Comparison of ENCODE assay signal across 22 cellular contexts in the genomic region with DNA sequence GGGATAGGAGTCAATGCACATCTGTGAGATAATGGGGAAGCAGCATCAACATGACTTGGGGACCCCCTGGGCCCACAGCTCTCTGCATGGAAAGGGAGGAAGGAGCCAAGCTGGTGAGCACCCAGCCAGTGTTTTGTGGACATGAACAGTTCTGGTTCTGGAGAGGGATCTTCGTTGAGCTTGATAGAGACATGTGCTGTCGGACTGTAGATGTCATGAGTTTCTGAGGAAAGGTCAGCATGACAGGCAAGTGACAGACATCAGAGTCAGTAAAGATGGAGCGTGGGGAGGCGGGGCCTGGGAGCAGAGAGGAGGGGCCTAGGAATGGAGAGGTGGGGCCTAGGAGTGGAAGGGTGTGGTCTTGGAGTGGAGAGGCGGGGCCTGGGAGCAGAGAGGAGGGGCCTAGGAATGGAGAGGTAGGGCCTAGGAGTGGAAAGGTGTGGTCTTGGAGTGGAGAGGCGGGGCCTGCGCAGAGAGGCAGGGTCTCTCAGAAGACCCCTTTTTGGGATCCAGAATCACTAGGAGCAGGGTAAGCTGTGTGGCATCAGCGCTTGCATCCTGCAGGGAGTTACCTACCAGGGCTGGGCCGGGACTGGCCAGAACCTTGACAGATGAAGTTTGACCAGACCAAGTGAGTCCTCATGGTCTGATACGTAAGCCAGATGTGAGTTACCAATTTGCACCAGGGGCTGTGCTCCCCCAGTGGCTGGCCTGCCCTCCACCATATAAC. TPM values are rescaled to one million over a fixed set of nuclear protein-coding genes. Genes with fewer than 3 reads are reported as not detected.
A peak's percentile ranks its signal among the peaks of the same experiment; 100 is the strongest.
DNase-seq lines count a peak whose midpoint lies in the region; ATAC-seq and TF ChIP-seq lines count a peak whose summit lies in the region.
"Had no signal": no experiment of that assay in that cellular context is flagged by ENCODE, and none has a peak within 500 bp of the region (broad histone marks: within the 10 kb centered on the region; RNA-seq: fewer than 3 reads in every experiment).

No MANE protein-coding gene starts in this region.

- H3K4me1 Mint-ChIP-seq in stimulated activated naive CD8-positive, alpha-beta T cell treated with anti-CD3 and anti-CD28 coated beads, Interleukin-15, amount 100 ng/mL, for 72 hours, result no peaks in the 10 kb centered on the region
- no peaks in the 10 kb centered on the region for H3K4me1 Mint-ChIP-seq in activated T-helper 1 cell treated with anti-CD3 and anti-CD28 coated beads, Interleukin-12 subunit alpha, Interleukin-12 subunit beta, Interleukin-2, Interleukin-4 antibody, amounts not matched to agents 30 ng/mL and 10 ng/mL and 1 ng/mL, durations not matched to agents 14 hours and 24 hours and 36 hours (ENCODE audit: low read depth)

- H3K4me1 ChIP-seq in Panc1 (ENCODE audit: control insufficient read depth, insufficient read depth, low read length) (no peaks in the 10 kb centered on the region), foreskin keratinocyte (no peaks in the 10 kb centered on the region)

- no peak for TF ChIP-seq CTCF in Panc1 (IDR thresholded peaks at IDR 0.05)
- TF ChIP-seq CTCF in foreskin keratinocyte (conservative IDR thresholded peaks at IDR 0.05), result no peak

- no peak overlapping the region for H3K4me3 Mint-ChIP-seq in stimulated activated naive CD8-positive, alpha-beta T cell treated with anti-CD3 and anti-CD28 coated beads, Interleukin-15, amount 100 ng/mL, for 72 hours
- no peak overlapping the region for H3K4me3 Mint-ChIP-seq in activated T-helper 1 cell treated with anti-CD3 and anti-CD28 coated beads, Interleukin-12 subunit alpha, Interleukin-12 subunit beta, Interleukin-2, Interleukin-4 antibody, amounts not matched to agents 30 ng/mL and 10 ng/mL and 1 ng/mL, durations not matched to agents 14 hours and 24 hours and 36 hours
- H3K4me3 Mint-ChIP-seq: activated T-cell treated with anti-CD3 and anti-CD28 coated beads, Interleukin-2, amount 50 U/mL, for 4 hours; HFFc6; T-cell had no signal

- H3K27me3 ChIP-seq in Panc1 (ENCODE audit: control insufficient read depth, insufficient read depth, low read length), result no peaks in the 10 kb centered on the region
- H3K27me3 ChIP-seq in foreskin keratinocyte, result no peaks in the 10 kb centered on the region

- no TSS peak for BruUV-seq in Panc1 (replicated peaks; lab: Mats Ljungman, UMichigan)

- no peak for DNase-seq in stimulated activated naive CD8-positive, alpha-beta T cell treated with anti-CD3 and anti-CD28 coated beads, Interleukin-15, amount 100 ng/mL, for 72 hours
- no peak for DNase-seq in stimulated activated naive CD8-positive, alpha-beta T cell treated with anti-CD3 and anti-CD28 coated beads, Interleukin-15, Interleukin-2, amounts not matched to agents 100 U/mL and 50 U/mL, for 24 hours
- DNase-seq in Panc1 (ENCODE audit: low read depth, low spot score) (no peak), foreskin keratinocyte (peak in 1 of 2 donors; percentile 9), KBM-7 (no peak), HK-2 (ENCODE audit: unreplicated experiment) (no peak), SHP77 treated with DMSO at 0.1 percent for 48 hours (lab: John Stamatoyannopoulos, UW) (no peak)
- no peak for DNase-seq in activated T-helper 1 cell treated with anti-CD3 and anti-CD28 coated beads, Interleukin-12 subunit alpha, Interleukin-12 subunit beta, Interleukin-2, Interleukin-4 antibody, amounts not matched to agents 30 ng/mL and 10 ng/mL and 1 ng/mL, durations not matched to agents 14 hours and 24 hours and 36 hours (ENCODE audit: low spot score)
- DNase-seq: activated T-cell treated with anti-CD3 and anti-CD28 coated beads, Interleukin-2, amount 50 U/mL, for 4 hours; amygdala; glutamatergic neuron; HFFc6; Kasumi-1; NCI-H1436 treated with DMSO at 0.1 percent for 48 hours; NCI-H69; stimulated activated naive CD4-positive, alpha-beta T cell; T-cell had no signal

- H3K27ac ChIP-seq in Panc1 (ENCODE audit: low read length), result no peak overlapping the region
- H3K27ac ChIP-seq in foreskin keratinocyte, result no peak overlapping the region

- H3K9me3 Mint-ChIP-seq in stimulated activated naive CD8-positive, alpha-beta T cell treated with anti-CD3 and anti-CD28 coated beads, Interleukin-15, amount 100 ng/mL, for 72 hours, result peaks cover 6 to 9% of the 10 kb centered on the region in 2 donors
- peaks cover 6% of the 10 kb centered on the region for H3K9me3 Mint-ChIP-seq in activated T-helper 1 cell treated with anti-CD3 and anti-CD28 coated beads, Interleukin-12 subunit alpha, Interleukin-12 subunit beta, Interleukin-2, Interleukin-4 antibody, amounts not matched to agents 30 ng/mL and 10 ng/mL and 1 ng/mL, durations not matched to agents 14 hours and 24 hours and 36 hours
- H3K9me3 Mint-ChIP-seq: activated T-cell treated with anti-CD3 and anti-CD28 coated beads, Interleukin-2, amount 50 U/mL, for 4 hours had no signal

- peaks cover 59% of the 10 kb centered on the region for H3K36me3 Mint-ChIP-seq in activated T-helper 1 cell treated with anti-CD3 and anti-CD28 coated beads, Interleukin-12 subunit alpha, Interleukin-12 subunit beta, Interleukin-2, Interleukin-4 antibody, amounts not matched to agents 30 ng/mL and 10 ng/mL and 1 ng/mL, durations not matched to agents 14 hours and 24 hours and 36 hours (ENCODE audit: low read depth)

- H3K36me3 ChIP-seq in Panc1 (ENCODE audit: control insufficient read depth, insufficient read depth, low read length), result no peaks in the 10 kb centered on the region; the same call in 1 of the 2 replicates

- peak; percentile 41 for ATAC-seq in stimulated activated naive CD8-positive, alpha-beta T cell treated with anti-CD3 and anti-CD28 coated beads, Interleukin-15, amount 100 ng/mL, for 72 hours
- no peak for ATAC-seq in stimulated activated naive CD8-positive, alpha-beta T cell treated with anti-CD3 and anti-CD28 coated beads, Interleukin-15, Interleukin-2, amounts not matched to agents 100 U/mL and 50 U/mL, for 24 hours
- peak; percentile 87 for ATAC-seq in Panc1
- peak; percentile 86 for ATAC-seq in foreskin keratinocyte
- ATAC-seq: activated CD4-positive, CD25-positive, alpha-beta regulatory T cell treated with anti-CD3 and anti-CD28 coated beads, Interleukin-2, amount 50 U/mL, for 24 hours had no signal

- CTCF ChIA-PET in Panc1 (lab: Charles Lee), result no interaction called here

- in situ Hi-C loops in Panc1 (cut with HindIII; ENCODE audit: low pct_unique_long_range_greater_than_20kb, low sequenced_read_pairs) (no loop called here), KBM-7 (cut with MboI; ENCODE audit: low pct_unique_long_range_greater_than_20kb, low sequenced_read_pairs) (no loop called here)

- H3K4me3 ChIP-seq in Panc1 (ENCODE audit: low read depth in 2 of 2, low read length in 2 of 2), result no peak overlapping the region

- H3K9me3 ChIP-seq in Panc1 (ENCODE audit: control insufficient read depth, insufficient read depth, low read depth, low read length), result no peaks in the 10 kb centered on the region

- H3K27me3 Mint-ChIP-seq in stimulated activated naive CD8-positive, alpha-beta T cell treated with anti-CD3 and anti-CD28 coated beads, Interleukin-15, amount 100 ng/mL, for 72 hours, result no peaks in the 10 kb centered on the region
- H3K27me3 Mint-ChIP-seq in activated T-helper 1 cell treated with anti-CD3 and anti-CD28 coated beads, Interleukin-12 subunit alpha, Interleukin-12 subunit beta, Interleukin-2, Interleukin-4 antibody, amounts not matched to agents 30 ng/mL and 10 ng/mL and 1 ng/mL, durations not matched to agents 14 hours and 24 hours and 36 hours (ENCODE audit: insufficient read depth), result no peaks in the 10 kb centered on the region
- H3K27me3 Mint-ChIP-seq: T-cell had no signal

- H3K27ac Mint-ChIP-seq in stimulated activated naive CD8-positive, alpha-beta T cell treated with anti-CD3 and anti-CD28 coated beads, Interleukin-15, amount 100 ng/mL, for 72 hours, result no peak overlapping the region
- H3K27ac Mint-ChIP-seq in activated T-helper 1 cell treated with anti-CD3 and anti-CD28 coated beads, Interleukin-12 subunit alpha, Interleukin-12 subunit beta, Interleukin-2, Interleukin-4 antibody, amounts not matched to agents 30 ng/mL and 10 ng/mL and 1 ng/mL, durations not matched to agents 14 hours and 24 hours and 36 hours, result no peak overlapping the region
- H3K27ac Mint-ChIP-seq: HFFc6 had no signal

- intact Hi-C loops in Panc1 (cut with micrococcal nuclease; ENCODE audit: unreplicated experiment), result no loop called here
- intact Hi-C loops in activated T-helper 1 cell treated with anti-CD3 and anti-CD28 coated beads, Interleukin-12 subunit alpha, Interleukin-12 subunit beta, Interleukin-2, Interleukin-4 antibody, amounts not matched to agents 30 ng/mL and 10 ng/mL and 1 ng/mL, durations not matched to agents 14 hours and 24 hours and 36 hours (cut with micrococcal nuclease), result no loop called here

- POLR2A ChIA-PET in Panc1 (lab: Charles Lee), result no interaction called here

RNA-seq across cellular contexts. Expression of gene PIGG, which starts 33.7 kb away (rescaled TPM):
- total RNA-seq in Panc1 (2021; ENCODE audit: unreplicated experiment) (53.9 TPM), foreskin keratinocyte (33.6 and 38.9 TPM in 2 replicates)
- 52.6 TPM for polyA plus RNA-seq in Panc1 (2012; ENCODE audit: insufficient read length)
- 29.6 and 32.8 TPM in 2 replicates for polyA plus RNA-seq in foreskin keratinocyte
- total RNA-seq in activated T-helper 1 cell treated with anti-CD3 and anti-CD28 coated beads, Interleukin-12 subunit alpha, Interleukin-12 subunit beta, Interleukin-2, Interleukin-4 antibody, amounts not matched to agents 30 ng/mL and 10 ng/mL and 1 ng/mL, durations not matched to agents 14 hours and 24 hours and 36 hours, result 48.6 and 51.4 TPM in 2 replicates

RNA-seq across cellular contexts. Expression of gene ZNF721, which starts 33.8 kb away (rescaled TPM):
- 21.5 TPM for total RNA-seq in Panc1 (2021; ENCODE audit: unreplicated experiment)
- 7.3 TPM for polyA plus RNA-seq in Panc1 (2012; ENCODE audit: insufficient read length)
- total RNA-seq in foreskin keratinocyte, result 15.7 and 20.6 TPM in 2 replicates
- polyA plus RNA-seq in foreskin keratinocyte, result 7.2 and 10.4 TPM in 2 replicates
- total RNA-seq in activated T-helper 1 cell treated with anti-CD3 and anti-CD28 coated beads, Interleukin-12 subunit alpha, Interleukin-12 subunit beta, Interleukin-2, Interleukin-4 antibody, amounts not matched to agents 30 ng/mL and 10 ng/mL and 1 ng/mL, durations not matched to agents 14 hours and 24 hours and 36 hours, result 31.8 and 34.0 TPM in 2 replicates

RNA-seq across cellular contexts. Expression of gene TMEM271, which starts 43.3 kb away (rescaled TPM):
- total RNA-seq in Panc1 (2021; ENCODE audit: unreplicated experiment), result not detected
- 0.08 TPM for polyA plus RNA-seq in Panc1 (2012; ENCODE audit: insufficient read length)
- not detected in 2 replicates for total RNA-seq in foreskin keratinocyte
- not detected in 2 replicates for polyA plus RNA-seq in foreskin keratinocyte
- not detected in 2 replicates for total RNA-seq in activated T-helper 1 cell treated with anti-CD3 and anti-CD28 coated beads, Interleukin-12 subunit alpha, Interleukin-12 subunit beta, Interleukin-2, Interleukin-4 antibody, amounts not matched to agents 30 ng/mL and 10 ng/mL and 1 ng/mL, durations not matched to agents 14 hours and 24 hours and 36 hours
- total RNA-seq: activated T-cell treated with anti-CD3 and anti-CD28 coated beads, Interleukin-2, amount 50 U/mL, for 4 hours; endothelial cell of umbilical vein; HFFc6; T-cell; ureter had no signal
- polyA plus RNA-seq: BJ, endothelial cell of umbilical vein, keratinocyte had no signal
